Comparison of ENCODE assay signal across 12 cellular contexts in the genomic region with DNA sequence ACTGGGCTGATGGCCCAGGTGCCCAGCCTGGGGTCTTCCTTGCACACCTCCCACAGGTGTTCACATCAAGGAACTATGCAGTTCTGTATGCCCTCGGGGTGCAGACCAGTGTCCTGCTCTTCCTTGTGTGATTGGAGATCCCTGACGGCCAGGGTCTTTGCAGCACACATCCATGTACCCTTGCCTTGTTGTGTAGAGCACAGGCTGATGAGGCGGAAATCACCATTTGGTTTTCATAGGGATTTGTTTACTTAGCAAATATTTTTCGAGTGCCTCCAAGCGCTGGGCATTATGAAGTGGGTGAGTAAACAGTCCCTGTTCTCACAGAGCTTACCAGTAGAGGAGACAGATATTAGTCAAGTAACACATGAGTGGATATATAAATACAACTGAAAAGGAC.
A peak's percentile ranks its signal among the peaks of the same experiment; 100 is the strongest.
DNase-seq lines count a peak whose midpoint lies in the region; ATAC-seq, FAIRE-seq and TF ChIP-seq lines count a peak whose summit lies in the region.
"Had no signal": no experiment of that assay in that cellular context is flagged by ENCODE, and none has a peak within 500 bp of the region (broad histone marks: within the 10 kb centered on the region; RNA-seq: fewer than 3 reads in every experiment).

No MANE protein-coding gene starts in this region.

- no peaks in the 10 kb centered on the region for H3K4me1 ChIP-seq in BE2C
- H3K4me1 ChIP-seq: esophagus muscularis mucosa had no signal

- DNase-seq in DMS153 (lab: John Stamatoyannopoulos, UW) (peak; percentile 98), NCI-H1092 treated with DMSO at 0.1 percent for 48 hours (lab: John Stamatoyannopoulos, UW) (peak; percentile 98), NCI-H510A treated with DMSO at 0.1 percent for 48 hours (lab: John Stamatoyannopoulos, UW) (peak; percentile 89), GM13976 (ENCODE audit: low spot score) (no peak), T1000 (lab: John Stamatoyannopoulos, UW) (no peak), BE2C (no peak)
- DNase-seq in activated naive CD4-positive, alpha-beta T cell treated with anti-CD3 and anti-CD28 coated beads, Interleukin-2, amount 50 U/mL, for 72 hours (ENCODE audit: low spot score in 2 of 2) = no peak
- DNase-seq: activated CD8-positive, alpha-beta memory T cell treated with anti-CD3 and anti-CD28 coated beads, Interleukin-2, amount 10 ng/mL, durations not matched to agents 7 days and 5 days; stimulated activated naive B cell treated with anti-CD40 and anti-IgM and Interleukin-4, amounts not matched to agents 10 μg/mL and 1 μg/mL and 100 μg/mL, for 72 hours had no signal

- H3K9me3 Mint-ChIP-seq in activated naive CD4-positive, alpha-beta T cell treated with anti-CD3 and anti-CD28 coated beads, Interleukin-2, amount 50 U/mL, for 72 hours = peaks cover 0 to 6% of the 10 kb centered on the region in 2 donors
- H3K9me3 Mint-ChIP-seq: activated naive CD4-positive, alpha-beta T cell treated with anti-CD3 and anti-CD28 coated beads, Interleukin-2, amount 50 U/mL, for 24 hours had no signal

- no peak overlapping the region for H3K27ac Mint-ChIP-seq in activated naive CD4-positive, alpha-beta T cell treated with anti-CD3 and anti-CD28 coated beads, Interleukin-2, amount 50 U/mL, for 72 hours
- H3K27ac Mint-ChIP-seq: activated CD8-positive, alpha-beta memory T cell treated with anti-CD3 and anti-CD28 coated beads, Interleukin-2, amount 10 ng/mL, durations not matched to agents 7 days and 5 days; activated naive CD4-positive, alpha-beta T cell treated with anti-CD3 and anti-CD28 coated beads, Interleukin-2, amount 50 U/mL, for 24 hours; stimulated activated naive B cell treated with anti-CD40 and anti-IgM and Interleukin-4, amounts not matched to agents 10 μg/mL and 1 μg/mL and 100 μg/mL, for 72 hours had no signal

- no peak for ATAC-seq in activated naive CD4-positive, alpha-beta T cell treated with anti-CD3 and anti-CD28 coated beads, Interleukin-2, amount 50 U/mL, for 72 hours
- ATAC-seq: activated CD8-positive, alpha-beta memory T cell treated with anti-CD3 and anti-CD28 coated beads, Interleukin-2, amount 10 ng/mL, durations not matched to agents 7 days and 5 days; stimulated activated naive B cell treated with anti-CD40 and anti-IgM and Interleukin-4, amounts not matched to agents 10 μg/mL and 1 μg/mL and 100 μg/mL, for 72 hours had no signal

- H3K27me3 ChIP-seq in BE2C = no peaks in the 10 kb centered on the region
- H3K27me3 ChIP-seq: esophagus muscularis mucosa had no signal

- no peaks in the 10 kb centered on the region for H3K36me3 Mint-ChIP-seq in activated naive CD4-positive, alpha-beta T cell treated with anti-CD3 and anti-CD28 coated beads, Interleukin-2, amount 50 U/mL, for 72 hours
- H3K36me3 Mint-ChIP-seq: activated CD8-positive, alpha-beta memory T cell treated with anti-CD3 and anti-CD28 coated beads, Interleukin-2, amount 10 ng/mL, durations not matched to agents 7 days and 5 days; activated naive CD4-positive, alpha-beta T cell treated with anti-CD3 and anti-CD28 coated beads, Interleukin-2, amount 50 U/mL, for 24 hours; stimulated activated naive B cell treated with anti-CD40 and anti-IgM and Interleukin-4, amounts not matched to agents 10 μg/mL and 1 μg/mL and 100 μg/mL, for 72 hours had no signal

- H3K36me3 ChIP-seq in BE2C = no peaks in the 10 kb centered on the region
- H3K36me3 ChIP-seq: esophagus muscularis mucosa had no signal

- H3K4me3 ChIP-seq in BE2C (ENCODE audit: low read depth, low read length) = no peak overlapping the region
- H3K4me3 ChIP-seq: esophagus muscularis mucosa had no signal

- in situ Hi-C loops in GM13976 (cut with MboI; ENCODE audit: low sequenced_read_pairs, unreplicated experiment) = no loop called here

- FAIRE-seq in islet of Langerhans (lab: Jason Lieb, UNC) = peak; percentile 81

- TF ChIP-seq CTCF in GM13976 (IDR thresholded peaks at IDR 0.05; ENCODE audit: borderline replicate concordance, control extremely low read depth, extremely low read depth, insufficient read depth, missing control alignments) (no peak), BE2C (IDR thresholded peaks at IDR 0.05; ENCODE audit: low read depth, low read length) (no peak)

- H3K9me3 ChIP-seq in BE2C = no peaks in the 10 kb centered on the region
- H3K9me3 ChIP-seq: esophagus muscularis mucosa had no signal

Comparison
In these comparisons a context has a peak if more than half of its experiments do, and no peak if none do; other contexts are left out.
1. DNase-seq: peak in DMS153 (single experiment), NCI-H1092 treated with DMSO at 0.1 percent for 48 hours (single experiment) and NCI-H510A treated with DMSO at 0.1 percent for 48 hours (single experiment); none in activated naive CD4-positive, alpha-beta T cell treated with anti-CD3 and anti-CD28 coated beads, Interleukin-2, amount 50 U/mL, for 72 hours (0 of 2), GM13976 (single experiment), T1000 (single experiment) and BE2C (single experiment).